Comparison of ENCODE assay signal across 1 cellular context in the genomic region with DNA sequence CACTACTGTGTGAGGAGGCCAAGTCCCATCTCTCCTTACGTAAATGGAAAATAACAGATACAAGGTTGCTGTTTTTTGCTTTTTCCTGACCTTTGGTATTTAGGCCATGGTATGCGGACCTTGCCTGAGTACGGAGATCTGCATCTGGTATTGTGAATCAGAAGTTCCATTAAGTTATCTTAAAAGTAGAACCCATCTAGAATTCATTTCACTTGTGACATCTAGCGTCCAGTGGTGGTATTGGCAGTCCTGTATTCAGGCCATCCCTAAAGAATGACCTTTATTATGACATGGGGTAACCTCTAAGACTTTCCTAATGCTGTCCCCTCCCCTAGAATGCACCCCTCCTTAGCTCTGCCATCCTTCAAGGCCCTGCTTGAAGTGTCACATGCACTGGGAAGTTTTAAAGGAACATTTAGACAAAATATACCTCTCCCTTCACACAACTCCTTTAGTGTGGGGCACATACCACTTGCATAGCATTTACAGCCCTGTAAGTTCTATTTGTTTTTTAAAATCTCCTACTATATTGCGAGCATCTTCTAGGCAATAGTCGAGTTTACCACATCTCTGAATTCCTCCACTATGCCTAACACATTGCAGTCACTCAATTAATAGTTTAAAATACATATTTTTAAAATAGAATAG.
TF ChIP-seq lines count a peak whose summit lies in the region.

No MANE protein-coding gene starts in this region.

TF ChIP-seq in H1, 55 proteins besides CTCF, POLR2A, EP300 and RAD21:
- TF ChIP-seq CHD1 (IDR thresholded peaks at IDR 0.05; ENCODE audit: low read depth, low read length) (no peak), GTF2F1 (IDR thresholded peaks at IDR 0.05; ENCODE audit: borderline replicate concordance, low read depth, low read length) (no peak), SIX5 (IDR thresholded peaks at IDR 0.05; ENCODE audit: low read depth, low read length) (no peak), RFX5 (IDR thresholded peaks at IDR 0.05; ENCODE audit: borderline replicate concordance, low read depth, low read length) (no peak), E2F6 (IDR thresholded peaks at IDR 0.05) (no peak), BRCA1 (IDR thresholded peaks at IDR 0.05; ENCODE audit: low read depth, low read length) (no peak), CHD2 (IDR thresholded peaks at IDR 0.05; ENCODE audit: low read length) (no peak), USF2 (IDR thresholded peaks at IDR 0.05; ENCODE audit: low read length) (no peak), KDM5A (IDR thresholded peaks at IDR 0.05; ENCODE audit: low read length) (no peak), TEAD4 (IDR thresholded peaks at IDR 0.05; ENCODE audit: low read depth, low read length) (no peak), BCL11A (IDR thresholded peaks at IDR 0.05; ENCODE audit: low read depth in 2 of 2, low read length in 2 of 2) (no peak), JUND (IDR thresholded peaks at IDR 0.05; ENCODE audit: low read length) (no peak), KDM4A (IDR thresholded peaks at IDR 0.05; ENCODE audit: low read depth, low read length, severe bottlenecking) (no peak), TCF12 (IDR thresholded peaks at IDR 0.05; ENCODE audit: low read depth, low read length) (no peak), SRF (IDR thresholded peaks at IDR 0.05; ENCODE audit: low read depth, low read length) (no peak), EZH2 (IDR thresholded peaks at IDR 0.05; ENCODE audit: low read depth, low read length, severe bottlenecking) (no peak), JUN (IDR thresholded peaks at IDR 0.05; ENCODE audit: low read depth, low read length) (no peak), YY1 (IDR thresholded peaks at IDR 0.05; ENCODE audit: low read depth, low read length) (no peak), MAX (IDR thresholded peaks at IDR 0.05) (no peak)
